Comparison of ENCODE assay signal across 8 cellular contexts in genomic region chrX:74251006-74251930, GRCh38. TPM values are rescaled to one million over a fixed set of nuclear protein-coding genes. Genes with fewer than 3 reads are reported as not detected.
A peak's percentile ranks its signal among the peaks of the same experiment; 100 is the strongest.
DNase-seq lines count a peak whose midpoint lies in the region; ATAC-seq and TF ChIP-seq lines count a peak whose summit lies in the region.

No MANE protein-coding gene starts in this region.

- H3K4me3 ChIP-seq in colonic mucosa, result no peak overlapping the region
- H3K4me3 ChIP-seq in mesenchymal stem cell (ENCODE audit: insufficient read depth in 1 of 2, low read depth in 1 of 2, low read length in 2 of 2), result no peak overlapping the region
- no peak overlapping the region for H3K4me3 ChIP-seq in neuronal stem cell (ENCODE audit: low read length in 2 of 2)

- H2AK5ac ChIP-seq in mesenchymal stem cell (ENCODE audit: low read length, severe bottlenecking), result no peak overlapping the region
- no peak overlapping the region for H2AK5ac ChIP-seq in neuronal stem cell (ENCODE audit: low read depth, low read length)

- no peak overlapping the region for H3K9ac ChIP-seq in colonic mucosa (ENCODE audit: low read depth in 2 of 2, low read length in 2 of 2)
- H3K9ac ChIP-seq in mesenchymal stem cell (ENCODE audit: low read length), result no peak overlapping the region
- H3K9ac ChIP-seq in neuronal stem cell (ENCODE audit: low read depth, low read length, poor library complexity), result no peak overlapping the region

- no peak overlapping the region for H4K91ac ChIP-seq in mesenchymal stem cell (ENCODE audit: low read length)
- no peak overlapping the region for H4K91ac ChIP-seq in neuronal stem cell (ENCODE audit: low read depth, low read length, poor library complexity)

- WGBS in mesenchymal stem cell, result 30% methylated on average over 2 of the region's 2 CpGs
- no CpG with 5 or more reads among the region's 2 CpGs for WGBS in neuronal stem cell (ENCODE audit: extremely low coverage in 2 of 2, insufficient read length in 2 of 2, insufficient replicate concordance in 1 of 2), 2 donors

- no peak overlapping the region for H2BK120ac ChIP-seq in mesenchymal stem cell (ENCODE audit: low read depth, low read length)
- no peak overlapping the region for H2BK120ac ChIP-seq in neuronal stem cell (ENCODE audit: low read depth, low read length)

- H3K27me3 ChIP-seq in colonic mucosa (no peaks in the 10 kb centered on the region), mesenchymal stem cell (ENCODE audit: control insufficient read depth in 1 of 2, insufficient read depth in 1 of 2, low read length in 2 of 2) (peaks cover 0 to 8% of the 10 kb centered on the region in 2 experiments), neuronal stem cell (ENCODE audit: control insufficient read depth in 3 of 3, insufficient read depth in 3 of 3, low read depth in 1 of 3, low read length in 3 of 3) (peaks cover 0 to 3% (median 0%) of the 10 kb centered on the region in 3 experiments)

- H3K18ac ChIP-seq in mesenchymal stem cell (ENCODE audit: low read depth in 1 of 2, low read length in 2 of 2) (peak overlapping the region in 1 of 2 experiments; percentile 57), neuronal stem cell (ENCODE audit: low read length) (no peak overlapping the region)

- H3K4me2 ChIP-seq in mesenchymal stem cell (ENCODE audit: low read length, poor library complexity, severe bottlenecking), result no peak overlapping the region
- H3K4me2 ChIP-seq in neuronal stem cell (ENCODE audit: insufficient read depth, low read length, poor library complexity, severe bottlenecking), result no peak overlapping the region

- peak; percentile 24 for DNase-seq in AG20443 (ENCODE audit: low spot score)
- peak; percentile 53 for DNase-seq in M059J (ENCODE audit: low read depth)
- peak; percentile 61 for DNase-seq in colonic mucosa
- DNase-seq in mesenchymal stem cell, result peak; percentile 84
- DNase-seq in NCI-H2227 treated with DMSO at 0.1 percent for 48 hours (lab: John Stamatoyannopoulos, UW), result no peak
- DNase-seq in neuronal stem cell (ENCODE audit: low spot score), result no peak
- no peak for DNase-seq in amniotic stem cell (lab: John Stamatoyannopoulos, UW)

- H3K36me3 ChIP-seq in colonic mucosa (no peaks in the 10 kb centered on the region), mesenchymal stem cell (ENCODE audit: control insufficient read depth in 1 of 2, insufficient read depth in 2 of 2, low read depth in 1 of 2, low read length in 2 of 2) (peaks cover 8 to 52% of the 10 kb centered on the region in 2 experiments), neuronal stem cell (replicated peaks in 1 of 2; ENCODE audit: control insufficient read depth in 2 of 2, insufficient read depth in 2 of 2, low read length in 2 of 2) (peaks cover 0 to 59% of the 10 kb centered on the region in 2 donors)

- no peak overlapping the region for H2AFZ ChIP-seq in mesenchymal stem cell (ENCODE audit: low read depth, low read length)
- no peak overlapping the region for H2AFZ ChIP-seq in neuronal stem cell (ENCODE audit: low read length)

- no peak overlapping the region for H3K4ac ChIP-seq in mesenchymal stem cell (ENCODE audit: low read depth in 1 of 2, low read length in 2 of 2)
- no peak overlapping the region for H3K4ac ChIP-seq in neuronal stem cell (ENCODE audit: low read length)

- no peak overlapping the region for H2BK12ac ChIP-seq in mesenchymal stem cell (ENCODE audit: low read length in 2 of 2)
- no peak overlapping the region for H2BK12ac ChIP-seq in neuronal stem cell (ENCODE audit: low read length)

- H2BK5ac ChIP-seq in mesenchymal stem cell (ENCODE audit: low read depth, low read length, poor library complexity, severe bottlenecking) (no peak overlapping the region), neuronal stem cell (ENCODE audit: low read length) (no peak overlapping the region)

- H3K79me1 ChIP-seq in mesenchymal stem cell (replicated peaks; ENCODE audit: low read length, poor library complexity, severe bottlenecking) (no peaks in the 10 kb centered on the region), neuronal stem cell (ENCODE audit: low read depth, low read length) (no peaks in the 10 kb centered on the region)

- no peak overlapping the region for H3K14ac ChIP-seq in mesenchymal stem cell (ENCODE audit: low read length in 2 of 2)
- no peak overlapping the region for H3K14ac ChIP-seq in neuronal stem cell (ENCODE audit: low read length)

- intact Hi-C loops in colonic mucosa (cut with DNase I), result no loop called here

- no peak overlapping the region for H4K8ac ChIP-seq in mesenchymal stem cell (ENCODE audit: low read length)
- H4K8ac ChIP-seq in neuronal stem cell (ENCODE audit: low read depth, low read length), result no peak overlapping the region

- no peak overlapping the region for H2BK15ac ChIP-seq in mesenchymal stem cell (ENCODE audit: low read depth, poor library complexity, severe bottlenecking)
- H2BK15ac ChIP-seq in neuronal stem cell (ENCODE audit: low read length), result no peak overlapping the region

- H3K27ac ChIP-seq in colonic mucosa (peak overlapping the region; percentile 61), mesenchymal stem cell (ENCODE audit: low read length, poor library complexity, severe bottlenecking) (peak overlapping the region; percentile 32), neuronal stem cell (replicated peaks; ENCODE audit: low read length) (no peak overlapping the region)

- H3K4me1 ChIP-seq in colonic mucosa (peaks cover 6% of the 10 kb centered on the region), mesenchymal stem cell (ENCODE audit: control insufficient read depth, insufficient read depth, low read depth, low read length) (no peaks in the 10 kb centered on the region), neuronal stem cell (ENCODE audit: control insufficient read depth in 2 of 2, insufficient read depth in 1 of 2, low read depth in 1 of 2, low read length in 2 of 2) (no peaks in the 10 kb centered on the region)

- no peaks in the 10 kb centered on the region for H3K9me3 ChIP-seq in colonic mucosa
- H3K9me3 ChIP-seq in mesenchymal stem cell (ENCODE audit: control insufficient read depth, low read length), result no peaks in the 10 kb centered on the region
- H3K9me3 ChIP-seq in neuronal stem cell (replicated peaks in 1 of 2; ENCODE audit: control insufficient read depth in 2 of 2, insufficient read depth in 1 of 2, low read depth in 1 of 2, low read length in 2 of 2), result no peaks in the 10 kb centered on the region

- ATAC-seq in GM21576 (IDR thresholded peaks at IDR 0.05; ENCODE audit: unreplicated experiment), result no peak

- H3K23ac ChIP-seq in mesenchymal stem cell (ENCODE audit: low read length in 2 of 2) (no peak overlapping the region), neuronal stem cell (ENCODE audit: low read depth, low read length, poor library complexity) (no peak overlapping the region)

- no peak for TF ChIP-seq CTCF in colonic mucosa (IDR thresholded peaks at IDR 0.05)

RNA-seq across cellular contexts. Expression of gene ZCCHC13, which starts 52.7 kb away (rescaled TPM):
- total RNA-seq in M059J (2014; rRNA removed; shearing (Covaris generic)), result not detected in 2 replicates
- total RNA-seq in colonic mucosa, result not detected
- not detected for polyA plus RNA-seq in mesenchymal stem cell (2013, experiment 1 of 2)
- polyA plus RNA-seq in mesenchymal stem cell (2013, experiment 2 of 2), result not detected
- not detected for polyA plus RNA-seq in neuronal stem cell (2013, experiment 1 of 2)
- not detected for polyA plus RNA-seq in neuronal stem cell (2013, experiment 2 of 2)

Comparison
In these comparisons a context has a peak if more than half of its experiments do, and no peak if none do; other contexts are left out.
1. DNase-seq: peak in AG20443 (single experiment), M059J (single experiment), colonic mucosa (single experiment) and mesenchymal stem cell (single experiment); none in NCI-H2227 treated with DMSO at 0.1 percent for 48 hours (single experiment), neuronal stem cell (single experiment) and amniotic stem cell (single experiment).